In the genomic region with DNA sequence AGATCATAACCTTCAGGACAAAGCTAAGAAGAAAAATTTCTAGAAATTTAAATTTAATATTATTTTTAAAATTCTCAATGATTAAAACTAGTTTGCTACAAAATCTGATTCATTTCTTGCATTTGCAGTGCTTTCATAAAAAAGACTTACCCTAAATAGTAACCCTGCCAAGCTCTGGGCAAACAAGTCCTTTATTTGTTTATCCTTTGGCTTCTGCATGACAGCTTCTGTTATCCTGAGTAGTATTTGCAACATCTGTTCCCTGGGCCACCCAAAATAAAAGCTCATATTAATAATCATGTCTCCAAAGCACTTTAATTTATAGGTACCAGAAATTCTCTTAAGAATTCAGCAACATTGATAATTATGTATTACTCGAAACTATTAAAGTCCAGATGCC, we compare ENCODE assay signal across 22 cellular contexts.
DNase-seq lines count a peak whose midpoint lies in the region; ATAC-seq, FAIRE-seq and TF ChIP-seq lines count a peak whose summit lies in the region.
"Had no signal": no experiment of that assay in that cellular context is flagged by ENCODE, and none has a peak within 500 bp of the region (broad histone marks: within the 10 kb centered on the region; RNA-seq: fewer than 3 reads in every experiment).

No MANE protein-coding gene starts in this region.

- no peaks in the 10 kb centered on the region for H3K27me3 ChIP-seq in smooth muscle cell (ENCODE audit: low read depth)
- H3K27me3 ChIP-seq: body of pancreas, foreskin keratinocyte, upper lobe of right lung had no signal

- FAIRE-seq in islet of Langerhans (lab: Jason Lieb, UNC) (peak; percentile 99), kidney (lab: Jason Lieb, UNC) (no peak)

- no peaks in the 10 kb centered on the region for H3K79me2 ChIP-seq in smooth muscle cell (ENCODE audit: low read depth)

- WGBS in smooth muscle cell (ENCODE audit: low lambda C conversion rate): 95% methylated on average over 1 of the region's 1 CpG

- H3K4me1 Mint-ChIP-seq in stimulated activated naive CD8-positive, alpha-beta T cell treated with anti-CD3 and anti-CD28 coated beads, Interleukin-15, amount 100 ng/mL, for 72 hours: no peaks in the 10 kb centered on the region
- H3K4me1 Mint-ChIP-seq: activated naive CD8-positive, alpha-beta T cell treated with anti-CD3 and anti-CD28 coated beads, Interleukin-2, amount 50 U/mL, for 24 hours; GM23338 had no signal

- H3K9me3 ChIP-seq in HEK293 (ENCODE audit: control insufficient read depth, insufficient read depth, low read depth, low read length): no peaks in the 10 kb centered on the region
- H3K9me3 ChIP-seq in kidney (ENCODE audit: control insufficient read depth in 1 of 2, low read length in 2 of 2): no peaks in the 10 kb centered on the region
- no peaks in the 10 kb centered on the region for H3K9me3 ChIP-seq in smooth muscle cell (replicated peaks; ENCODE audit: low read depth)
- H3K9me3 ChIP-seq: body of pancreas, psoas muscle, upper lobe of right lung had no signal

- H4K20me1 ChIP-seq in smooth muscle cell (ENCODE audit: low read depth): no peaks in the 10 kb centered on the region

- H3K36me3 ChIP-seq in HEK293 (ENCODE audit: control insufficient read depth in 2 of 2, insufficient read depth in 1 of 2, low read length in 2 of 2) (peaks cover 0 to 6% of the 10 kb centered on the region in 2 experiments; a peak in 1 of 3 replicates), kidney (ENCODE audit: control insufficient read depth in 1 of 2, insufficient read depth in 2 of 2, low read length in 2 of 2) (peaks cover 0 to 8% of the 10 kb centered on the region in 2 donors), smooth muscle cell (ENCODE audit: low read depth) (no peaks in the 10 kb centered on the region)

- no peak overlapping the region for H3K4me2 ChIP-seq in smooth muscle cell
- H3K4me2 ChIP-seq: GM23338, KMS-11 had no signal

- H3K4me1 ChIP-seq in HEK293 (ENCODE audit: control insufficient read depth, insufficient read depth, low read length) (peaks cover 23% of the 10 kb centered on the region), kidney (ENCODE audit: control insufficient read depth in 1 of 2, insufficient read depth in 1 of 2, low read depth in 1 of 2, low read length in 2 of 2) (no peaks in the 10 kb centered on the region), smooth muscle cell (ENCODE audit: low read depth) (no peaks in the 10 kb centered on the region)
- H3K4me1 ChIP-seq: foreskin keratinocyte, psoas muscle, upper lobe of right lung had no signal

- H3K9ac ChIP-seq in kidney (ENCODE audit: low read length in 2 of 2): no peak overlapping the region
- H3K9ac ChIP-seq in smooth muscle cell (ENCODE audit: low read depth): no peak overlapping the region
- H3K9ac ChIP-seq: KMS-11 had no signal

- intact Hi-C loops in kidney (cut with DNase I): no loop called here

- CTCF ChIA-PET in HEK293 (lab: Yijun Ruan, JAX): interaction anchor here (0.7 to 0.8 kb wide), 2 partner anchors 12 to 19 kb away, joined by 3 read pairs; no protein-coding TSS in a partner anchor

- TF ChIP-seq CTCF in HEK293 (tag by site-specific recombination; IDR thresholded peaks at IDR 0.05) (no peak), kidney (IDR thresholded peaks at IDR 0.05; ENCODE audit: borderline replicate concordance, extremely low read depth, insufficient read depth) (no peak), smooth muscle cell (IDR thresholded peaks at IDR 0.05; ENCODE audit: borderline replicate concordance, insufficient read depth, poor library complexity, severe bottlenecking) (no peak)

- H3K27ac ChIP-seq in HEK293 (ENCODE audit: extremely low read depth, low read depth, low read length): no peak overlapping the region
- H3K27ac ChIP-seq in kidney (ENCODE audit: low read depth in 2 of 2, low read length in 2 of 2): no peak overlapping the region
- no peak overlapping the region for H3K27ac ChIP-seq in smooth muscle cell (ENCODE audit: low read depth)
- H3K27ac ChIP-seq: body of pancreas, foreskin keratinocyte, KMS-11, psoas muscle, upper lobe of right lung had no signal

- H3F3A ChIP-seq in smooth muscle cell (ENCODE audit: low read depth): no peaks in the 10 kb centered on the region

- DNase-seq in NCI-H1417 treated with DMSO at 0.1 percent for 48 hours (lab: John Stamatoyannopoulos, UW): peak; percentile 45
- peak; percentile 26 for DNase-seq in NCI-H748 (lab: John Stamatoyannopoulos, UW; ENCODE audit: unreplicated experiment)
- no peak for DNase-seq in kidney
- no peak for DNase-seq in smooth muscle cell (lab: John Stamatoyannopoulos, UW; ENCODE audit: unreplicated experiment)
- no peak for DNase-seq in stimulated activated naive CD8-positive, alpha-beta T cell treated with anti-CD3 and anti-CD28 coated beads, Interleukin-15, amount 100 ng/mL, for 72 hours
- no peak for DNase-seq in SKM-1 (lab: John Stamatoyannopoulos, UW; ENCODE audit: unreplicated experiment)
- DNase-seq: activated CD4-positive, alpha-beta T cell treated with anti-CD3 and anti-CD28 coated beads for 4 hours; activated gamma-delta T cell treated with Interleukin-2 at 50 U/mL for 16 hours; activated naive CD8-positive, alpha-beta T cell treated with anti-CD3 and anti-CD28 coated beads, Interleukin-2, amount 50 U/mL, for 24 hours; activated T-cell treated with anti-CD3 and anti-CD28 coated beads, Interleukin-2, amount 50 U/mL, for 24 hours; body of pancreas; CD4-positive, alpha-beta T cell; DND-41; foreskin keratinocyte; mesendoderm; psoas muscle; T-helper 17 cell; upper lobe of right lung had no signal

- no peaks in the 10 kb centered on the region for H3K27me3 Mint-ChIP-seq in stimulated activated naive CD8-positive, alpha-beta T cell treated with anti-CD3 and anti-CD28 coated beads, Interleukin-15, amount 100 ng/mL, for 72 hours
- H3K27me3 Mint-ChIP-seq: activated naive CD8-positive, alpha-beta T cell treated with anti-CD3 and anti-CD28 coated beads, Interleukin-2, amount 50 U/mL, for 24 hours; activated T-cell treated with anti-CD3 and anti-CD28 coated beads, Interleukin-2, amount 50 U/mL, for 24 hours; CD4-positive, alpha-beta T cell; T-helper 17 cell had no signal

- H3K4me3 ChIP-seq in HEK293 (ENCODE audit: low read depth, low read length) (no peak overlapping the region), kidney (ENCODE audit: low read length in 2 of 2) (no peak overlapping the region), smooth muscle cell (no peak overlapping the region)
- H3K4me3 ChIP-seq: body of pancreas, GM23338, psoas muscle, upper lobe of right lung had no signal

- no peak overlapping the region for H3K27ac Mint-ChIP-seq in stimulated activated naive CD8-positive, alpha-beta T cell treated with anti-CD3 and anti-CD28 coated beads, Interleukin-15, amount 100 ng/mL, for 72 hours
- H3K27ac Mint-ChIP-seq: activated naive CD8-positive, alpha-beta T cell treated with anti-CD3 and anti-CD28 coated beads, Interleukin-2, amount 50 U/mL, for 24 hours; activated T-cell treated with anti-CD3 and anti-CD28 coated beads, Interleukin-2, amount 50 U/mL, for 24 hours; CD4-positive, alpha-beta T cell; GM23338; T-helper 17 cell had no signal

- POLR2A ChIA-PET in HEK293 (lab: Yijun Ruan, JAX): no interaction called here

- H2AFZ ChIP-seq in smooth muscle cell (ENCODE audit: low read depth): no peak overlapping the region
- H2AFZ ChIP-seq: GM23338 had no signal

- no peak for ATAC-seq in stimulated activated naive CD8-positive, alpha-beta T cell treated with anti-CD3 and anti-CD28 coated beads, Interleukin-15, amount 100 ng/mL, for 72 hours
- ATAC-seq: activated naive CD8-positive, alpha-beta T cell treated with anti-CD3 and anti-CD28 coated beads, Interleukin-2, amount 50 U/mL, for 24 hours; body of pancreas; foreskin keratinocyte; GM23338; T-helper 17 cell; upper lobe of right lung had no signal

- no peaks in the 10 kb centered on the region for H3K9me3 Mint-ChIP-seq in stimulated activated naive CD8-positive, alpha-beta T cell treated with anti-CD3 and anti-CD28 coated beads, Interleukin-15, amount 100 ng/mL, for 72 hours
- H3K9me3 Mint-ChIP-seq: activated naive CD8-positive, alpha-beta T cell treated with anti-CD3 and anti-CD28 coated beads, Interleukin-2, amount 50 U/mL, for 24 hours; activated T-cell treated with anti-CD3 and anti-CD28 coated beads, Interleukin-2, amount 50 U/mL, for 24 hours; CD4-positive, alpha-beta T cell; GM23338 had no signal

- H3K4me3 Mint-ChIP-seq in stimulated activated naive CD8-positive, alpha-beta T cell treated with anti-CD3 and anti-CD28 coated beads, Interleukin-15, amount 100 ng/mL, for 72 hours: no peak overlapping the region
- H3K4me3 Mint-ChIP-seq: activated naive CD8-positive, alpha-beta T cell treated with anti-CD3 and anti-CD28 coated beads, Interleukin-2, amount 50 U/mL, for 24 hours; activated T-cell treated with anti-CD3 and anti-CD28 coated beads, Interleukin-2, amount 50 U/mL, for 24 hours; CD4-positive, alpha-beta T cell; GM23338; T-helper 17 cell had no signal

TF ChIP-seq in HEK293, 187 proteins besides CTCF, POLR2A, EP300 and RAD21:
- TF ChIP-seq OSR2 (tag by site-specific recombination; IDR thresholded peaks at IDR 0.05) (peak; percentile 31; the same call in 1 of the 2 replicates), PATZ1 (tag by site-specific recombination; IDR thresholded peaks at IDR 0.05) (no peak), ZNF10 (tag by site-specific recombination; IDR thresholded peaks at IDR 0.05) (no peak), EGR2 (tag by site-specific recombination; IDR thresholded peaks at IDR 0.05; ENCODE audit: low read depth) (no peak)
- TF ChIP-seq, protein P1, sequence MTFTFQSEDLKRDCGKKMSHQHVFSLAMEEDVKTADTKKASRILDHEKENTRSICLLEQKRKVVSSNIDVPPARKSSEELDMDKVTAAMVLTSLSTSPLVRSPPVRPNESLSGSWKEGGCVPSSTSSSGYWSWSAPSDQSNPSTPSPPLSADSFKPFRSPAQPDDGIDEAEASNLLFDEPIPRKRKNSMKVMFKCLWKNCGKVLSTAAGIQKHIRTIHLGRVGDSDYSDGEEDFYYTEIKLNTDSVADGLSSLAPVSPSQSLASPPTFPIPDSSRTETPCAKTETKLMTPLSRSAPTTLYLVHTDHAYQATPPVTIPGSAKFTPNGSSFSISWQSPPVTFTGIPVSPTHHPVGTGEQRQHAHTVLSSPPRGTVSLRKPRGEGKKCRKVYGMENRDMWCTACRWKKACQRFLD (tag by site-specific recombination; IDR thresholded peaks at IDR 0.05): no peak

Comparison
In these comparisons a context has a peak if more than half of its experiments do, and no peak if none do; other contexts are left out.
1. DNase-seq: peak in NCI-H1417 treated with DMSO at 0.1 percent for 48 hours (single experiment) and NCI-H748 (single experiment); none in kidney (single experiment), smooth muscle cell (single experiment), stimulated activated naive CD8-positive, alpha-beta T cell treated with anti-CD3 and anti-CD28 coated beads, Interleukin-15, amount 100 ng/mL, for 72 hours (0 of 2) and SKM-1 (single experiment).